15 cellular contexts compared by ENCODE assay signal in genomic region chr7:149409889-149410288, GRCh38. TPM values are rescaled to one million over a fixed set of nuclear protein-coding genes. Genes with fewer than 3 reads are reported as not detected.
DNase-seq lines count a peak whose midpoint lies in the region; ATAC-seq and TF ChIP-seq lines count a peak whose summit lies in the region.
"Had no signal": no experiment of that assay in that cellular context is flagged by ENCODE, and none has a peak within 500 bp of the region (broad histone marks: within the 10 kb centered on the region; RNA-seq: fewer than 3 reads in every experiment).

No MANE protein-coding gene starts in this region.

- H3K27me3 ChIP-seq in esophagus muscularis mucosa = no peaks in the 10 kb centered on the region
- H3K27me3 ChIP-seq: vagina had no signal

- H3K4me3 ChIP-seq in esophagus muscularis mucosa = no peak overlapping the region
- H3K4me3 ChIP-seq: A549, heart right ventricle, vagina had no signal

- 79% methylated on average over 6 of the region's 6 CpGs for WGBS in esophagus muscularis mucosa

- no peaks in the 10 kb centered on the region for H3K9me3 ChIP-seq in esophagus muscularis mucosa
- H3K9me3 ChIP-seq: A549, heart right ventricle, vagina had no signal

- CTCF ChIA-PET in GM10248 (lab: Yijun Ruan, JAX) = interaction anchor here (1.5 to 4.6 kb wide), 2 partner anchors 13 to 216 kb away, joined by 3 to 26 read pairs; no protein-coding TSS in a partner anchor

- intact Hi-C loops in esophagus muscularis mucosa (cut with DNase I) = no loop called here

- H3K36me3 ChIP-seq in esophagus muscularis mucosa = no peaks in the 10 kb centered on the region
- H3K36me3 ChIP-seq: heart right ventricle, vagina had no signal

- POLR2A ChIA-PET in GM10248 (lab: Yijun Ruan, JAX) = no interaction called here

- TF ChIP-seq CTCF in GM10248 (IDR thresholded peaks at IDR 0.05; ENCODE audit: control extremely low read depth, extremely low read depth, low read depth, missing control alignments) (no peak), esophagus muscularis mucosa (IDR thresholded peaks at IDR 0.05) (no peak)

- peaks cover 4 to 7% (median 6%) of the 10 kb centered on the region in 4 donors for H3K4me1 ChIP-seq in esophagus muscularis mucosa
- H3K4me1 ChIP-seq: A549 had no signal

- TF ChIP-seq POLR2A in esophagus muscularis mucosa (IDR thresholded peaks at IDR 0.05; ENCODE audit: low read depth) = no peak

- no peak overlapping the region for H3K27ac ChIP-seq in esophagus muscularis mucosa (replicated peaks in 1 of 4)
- H3K27ac ChIP-seq: A549, heart right ventricle, vagina had no signal

- ATAC-seq in GM19043 (IDR thresholded peaks at IDR 0.05; ENCODE audit: low read depth, unreplicated experiment) (peak; percentile 82), HG02759 (IDR thresholded peaks at IDR 0.05; ENCODE audit: unreplicated experiment) (peak; percentile 63), HG03521 (IDR thresholded peaks at IDR 0.05; ENCODE audit: unreplicated experiment) (peak; percentile 78)
- ATAC-seq: A549; heart right ventricle; stimulated activated effector memory CD8-positive, alpha-beta T cell treated with anti-CD3 and anti-CD28 coated beads, Interleukin-12 subunit alpha, Interleukin-12 subunit beta, amount 100 ng/mL, for 72 hours had no signal

- no peak for TF ChIP-seq EP300 in esophagus muscularis mucosa (IDR thresholded peaks at IDR 0.05)

- DNase-seq in GM10248 (ENCODE audit: extremely low spot score) (peak; percentile 54), esophagus muscularis mucosa (ENCODE audit: extremely low spot score) (no peak), NCI-H345 (lab: John Stamatoyannopoulos, UW) (no peak)
- no peak for DNase-seq in effector CD8-positive, alpha-beta T cell (lab: John Stamatoyannopoulos, UW)
- DNase-seq in activated CD4-positive, alpha-beta T cell treated with anti-CD3 and anti-CD28 coated beads for 48 hours = no peak
- DNase-seq: central memory CD4-positive, alpha-beta T cell; heart right ventricle; Karpas-422; stimulated activated CD4-positive, alpha-beta T cell treated with anti-CD3 and anti-CD28 coated beads, Interleukin-2, amount 100 ng/mL, for 48 hours had no signal

RNA-seq across cellular contexts. Expression of gene ZNF777, which starts 51.0 kb away (rescaled TPM):
- total RNA-seq in esophagus muscularis mucosa = 10 to 100 TPM in 3 of 4 donors, 1 to 10 TPM in 1; 6.6 to 17.4 (median 13.7) TPM
